16 cellular contexts compared by ENCODE assay signal in genomic region chr5:20610650-20611049, GRCh38.
DNase-seq lines count a peak whose midpoint lies in the region; ATAC-seq, FAIRE-seq and TF ChIP-seq lines count a peak whose summit lies in the region.
"Had no signal": no experiment of that assay in that cellular context is flagged by ENCODE, and none has a peak within 500 bp of the region (broad histone marks: within the 10 kb centered on the region; RNA-seq: fewer than 3 reads in every experiment).

No MANE protein-coding gene starts in this region.

- no peaks in the 10 kb centered on the region for H3K27me3 ChIP-seq in K562 (ENCODE audit: control insufficient read depth in 2 of 2, insufficient read depth in 2 of 2, low read length in 2 of 2)

- no peak overlapping the region for H3K27ac ChIP-seq in K562 (ENCODE audit: extremely low read depth, low read depth, low read length)
- no peak overlapping the region for H3K27ac ChIP-seq in OCI-LY7 (ENCODE audit: low read depth, low read length, poor library complexity, severe bottlenecking)
- H3K27ac ChIP-seq: GM23248 had no signal

- H3K79me2 ChIP-seq in K562 (ENCODE audit: control insufficient read depth, insufficient read depth, low read length) = no peaks in the 10 kb centered on the region
- no peaks in the 10 kb centered on the region for H3K79me2 ChIP-seq in OCI-LY7 (ENCODE audit: insufficient read depth, low read depth, low read length)

- POLR2A ChIA-PET in K562 (lab: Yijun Ruan, JAX) = no interaction called here
- POLR2A ChIA-PET in OCI-LY7 (lab: Charles Lee) = no interaction called here

- TF ChIP-seq POLR2A in K562 (conservative IDR thresholded peaks at IDR 0.05) = no peak

- H3K4me1 ChIP-seq in K562 (replicated peaks in 1 of 2; ENCODE audit: control insufficient read depth in 2 of 2, insufficient read depth in 2 of 2, low read length in 2 of 2) (no peaks in the 10 kb centered on the region), OCI-LY7 (ENCODE audit: insufficient read depth, low read length, poor library complexity, severe bottlenecking) (no peaks in the 10 kb centered on the region)
- H3K4me1 ChIP-seq: Caco-2 had no signal

- no peak overlapping the region for H3K4me3 ChIP-seq in K562
- no peak overlapping the region for H3K4me3 ChIP-seq in OCI-LY7 (ENCODE audit: low read depth, low read length, poor library complexity, severe bottlenecking)
- H3K4me3 ChIP-seq: GM23248 had no signal

- TF ChIP-seq EP300 in K562 (IDR thresholded peaks at IDR 0.05; ENCODE audit: low read length) = no peak

- BruUV-seq in K562 (replicated peaks; lab: Mats Ljungman, UMichigan) (no TSS peak), OCI-LY7 (replicated peaks; lab: Mats Ljungman, UMichigan) (no TSS peak)

- H3K36me3 ChIP-seq in K562 (ENCODE audit: control insufficient read depth, insufficient read depth, low read length) (no peaks in the 10 kb centered on the region), OCI-LY7 (ENCODE audit: insufficient read depth, low read length) (no peaks in the 10 kb centered on the region)

- CTCF ChIA-PET in K562 (lab: Yijun Ruan, JAX; ENCODE audit: low intra/inter-chr PET ratio) (no interaction called here), OCI-LY7 (lab: Charles Lee; ENCODE audit: unreplicated experiment) (no interaction called here)

- in situ Hi-C loops in K562 (cut with MboI) = no loop called here

- no peak overlapping the region for H3K9ac ChIP-seq in K562 (ENCODE audit: insufficient read depth in 1 of 2, low read depth in 2 of 2, low read length in 2 of 2)
- H3K9ac ChIP-seq: GM23248 had no signal

- no peaks in the 10 kb centered on the region for H3K9me1 ChIP-seq in K562 (ENCODE audit: control insufficient read depth, insufficient read depth, low read length)

- no peak for TF ChIP-seq CTCF in K562 (IDR thresholded peaks at IDR 0.05 in 2 of 3, conservative IDR thresholded peaks at IDR 0.05 in 1 of 3; ENCODE audit: insufficient read depth in 2 of 3, low read depth in 1 of 3, low read length in 3 of 3)
- no peak for TF ChIP-seq CTCF in OCI-LY7 (conservative IDR thresholded peaks at IDR 0.05; ENCODE audit: low read length)

- TF ChIP-seq RAD21 in K562 (CRISPR knock-in tag; conservative IDR thresholded peaks at IDR 0.05 in 1 of 2, IDR thresholded peaks at IDR 0.05 in 1 of 2) = no peak

- intact Hi-C loops in K562 (cut with micrococcal nuclease) = no loop called here
- intact Hi-C loops in OCI-LY7 (cut with micrococcal nuclease; ENCODE audit: unreplicated experiment) = no loop called here

- H4K20me1 ChIP-seq in K562 (replicated peaks; ENCODE audit: control insufficient read depth, insufficient read depth, low read length) = no peaks in the 10 kb centered on the region
- no peaks in the 10 kb centered on the region for H4K20me1 ChIP-seq in OCI-LY7 (ENCODE audit: insufficient read depth, low read length)

- H3K4me2 ChIP-seq in K562 (ENCODE audit: insufficient read depth, low read length) (no peak overlapping the region), OCI-LY7 (ENCODE audit: low read length) (no peak overlapping the region)

- DNase-seq in DMS153 treated with DMSO at 0.1 percent for 48 hours (lab: John Stamatoyannopoulos, UW; ENCODE audit: unreplicated experiment) = peak; percentile 87
- peak; percentile 34 for DNase-seq in NCI-H1105 treated with DMSO at 0.1 percent for 48 hours (lab: John Stamatoyannopoulos, UW)
- DNase-seq in NCI-H446 treated with DMSO at 0.1 percent for 48 hours (lab: John Stamatoyannopoulos, UW) = peak; percentile 54
- DNase-seq in K562 (ENCODE audit: extremely low read depth in 1 of 4, low spot score in 3 of 4) = no peak
- no peak for DNase-seq in OCI-LY7 (ENCODE audit: low spot score)
- DNase-seq in central memory CD4-positive, alpha-beta T cell = no peak
- DNase-seq: Caco-2, GM23248, HCEC 1CT, IMR-90, NCI-H1436 treated with DMSO at 0.1 percent for 48 hours, NCI-H82 had no signal

- 0% methylated on average over 4 of the region's 4 CpGs for WGBS in K562 (ENCODE audit: insufficient coverage, low coverage, missing lambda C conversion rate)

- H3K9me2 ChIP-seq in OCI-LY7 (ENCODE audit: insufficient read depth, low read length) = no peaks in the 10 kb centered on the region

- H3K9me3 ChIP-seq in K562 (replicated peaks; ENCODE audit: control insufficient read depth, insufficient read depth, low read depth, low read length) = no peaks in the 10 kb centered on the region; the same call in 1 of the 2 replicates
- 0 out of 2 replicates have a peak, but pooled peaks cover 8% of the 10 kb centered on the region for H3K9me3 ChIP-seq in OCI-LY7 (ENCODE audit: low read length)
- H3K9me3 ChIP-seq: Caco-2 had no signal

- no peak for FAIRE-seq in K562 (lab: Jason Lieb, UNC)

- H2AFZ ChIP-seq in K562 (ENCODE audit: low read depth, low read length) = no peak overlapping the region
- no peak overlapping the region for H2AFZ ChIP-seq in OCI-LY7 (ENCODE audit: low read length)
- H2AFZ ChIP-seq: GM23248 had no signal

- ATAC-seq in K562 = no peak
- no peak for ATAC-seq in GM18520 (IDR thresholded peaks at IDR 0.05; ENCODE audit: unreplicated experiment)
- ATAC-seq: Panc1, Right ventricle myocardium inferior, SK-N-SH treated with all-trans-retinoic acid at 6 μM for 48 hours had no signal

TF ChIP-seq in K562, 482 proteins besides CTCF, POLR2A, EP300 and RAD21:
- peak; percentile 71 for TF ChIP-seq MEIS2 (IDR thresholded peaks at IDR 0.05; ENCODE audit: partially characterized antibody)
- TF ChIP-seq NFYB (IDR thresholded peaks at IDR 0.05; ENCODE audit: extremely low read depth, insufficient read length) = no peak
- no peak for TF ChIP-seq ZNF253 (CRISPR knock-in tag; conservative IDR thresholded peaks at IDR 0.05)
- TF ChIP-seq KLF16 (IDR thresholded peaks at IDR 0.05) = no peak
- peak; percentile 25; the same call in 1 of the 2 replicates for TF ChIP-seq PKNOX1 (IDR thresholded peaks at IDR 0.05)
TF ChIP-seq in K562: peak in this region for 2.

Comparison
In these comparisons a context has a peak if more than half of its experiments do, and no peak if none do; other contexts are left out.
1. DNase-seq: peak in DMS153 treated with DMSO at 0.1 percent for 48 hours (single experiment), NCI-H1105 treated with DMSO at 0.1 percent for 48 hours (single experiment) and NCI-H446 treated with DMSO at 0.1 percent for 48 hours (single experiment); none in K562 (0 of 4), OCI-LY7 (single experiment) and central memory CD4-positive, alpha-beta T cell (single experiment).